14 cellular contexts compared by ENCODE assay signal in the genomic region with DNA sequence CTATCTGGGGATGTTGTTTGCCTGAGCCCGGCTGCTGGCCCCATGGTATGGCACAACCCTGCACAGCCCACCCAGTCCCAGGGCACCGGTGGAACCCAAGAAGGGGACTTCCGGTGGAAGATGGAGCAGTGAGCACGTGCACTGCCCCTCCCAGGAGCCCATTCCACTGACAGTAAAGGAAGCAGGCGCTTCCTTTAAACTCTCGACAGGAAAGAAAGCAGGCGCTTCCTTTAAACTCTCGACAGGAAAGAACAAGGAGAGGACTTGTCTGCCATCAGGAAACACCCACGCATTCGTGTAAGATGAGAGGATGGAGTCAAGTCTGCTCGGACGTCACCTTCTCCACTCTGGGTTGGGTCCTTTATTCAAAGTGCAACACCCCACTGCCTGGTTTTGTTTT. TPM values are rescaled to one million over a fixed set of nuclear protein-coding genes. Genes with fewer than 3 reads are reported as not detected.
DNase-seq lines count a peak whose midpoint lies in the region; ATAC-seq, FAIRE-seq and TF ChIP-seq lines count a peak whose summit lies in the region.
"Had no signal": no experiment of that assay in that cellular context is flagged by ENCODE, and none has a peak within 500 bp of the region (broad histone marks: within the 10 kb centered on the region; RNA-seq: fewer than 3 reads in every experiment).

No MANE protein-coding gene starts in this region.

- peaks cover 63% of the 10 kb centered on the region for H3K4me1 Mint-ChIP-seq in CD4-positive, alpha-beta T cell (ENCODE audit: low read depth)
- peaks cover 37 to 67% (median 57%) of the 10 kb centered on the region in 3 donors for H3K4me1 Mint-ChIP-seq in naive B cell
- no peaks in the 10 kb centered on the region for H3K4me1 Mint-ChIP-seq in endodermal cell

- intact Hi-C loops in CD4-positive, alpha-beta T cell (cut with DNase I, micrococcal nuclease): loop anchor here in 1 of 2 experiments (2.0 to 5.0 kb wide), 4 partner anchors 87 to 1618 kb away; no protein-coding TSS in a partner anchor
- intact Hi-C loops in GM12878 (cut with micrococcal nuclease; ENCODE audit: unreplicated experiment): loop anchor here (2.0 to 5.0 kb wide), 2 partner anchors 81 to 1618 kb away; no protein-coding TSS in a partner anchor

- H3K27ac Mint-ChIP-seq in CD4-positive, alpha-beta T cell: peak overlapping the region; percentile 50
- peak overlapping the region; percentile 93 to 96 (median 94) for H3K27ac Mint-ChIP-seq in naive B cell
- H3K27ac Mint-ChIP-seq in endodermal cell: no peak overlapping the region

- H3K9ac ChIP-seq in GM12878 (ENCODE audit: control insufficient read depth, insufficient read depth, low read length) (no peak overlapping the region), endodermal cell (ENCODE audit: extremely low read depth, low read length, poor library complexity, severe bottlenecking) (no peak overlapping the region)

- H3K79me2 ChIP-seq in DOHH2 (ENCODE audit: control insufficient read depth, low read length): no peaks in the 10 kb centered on the region
- H3K79me2 ChIP-seq in GM12878 (ENCODE audit: control insufficient read depth, insufficient read depth, low read length): no peaks in the 10 kb centered on the region
- H3K79me2 ChIP-seq: hepatocyte had no signal

- POLR2A ChIA-PET in CD4-positive, alpha-beta T cell (lab: Charles Lee): interaction anchor here (0.8 to 1.4 kb wide), 4 partner anchors 9 to 221 kb away, joined by 3 to 6 read pairs (median 4); no protein-coding TSS in a partner anchor
- POLR2A ChIA-PET in GM12878 (lab: Charles Lee): interaction anchor here (0.6 kb wide), 3 partner anchors 56 to 653 kb away, joined by 3 to 7 read pairs (median 3); no protein-coding TSS in a partner anchor

- H3K27me3 ChIP-seq in CD4-positive, alpha-beta T cell (ENCODE audit: control insufficient read depth, insufficient read depth, low read length): no peaks in the 10 kb centered on the region
- 0 out of 2 replicates have a peak, but pooled peaks cover 7% of the 10 kb centered on the region for H3K27me3 ChIP-seq in DOHH2 (ENCODE audit: control insufficient read depth, low read length)
- no peaks in the 10 kb centered on the region for H3K27me3 ChIP-seq in GM12878 (replicated peaks in 1 of 2; ENCODE audit: control insufficient read depth in 2 of 2, insufficient read depth in 2 of 2, low read length in 1 of 2)
- H3K27me3 ChIP-seq in endodermal cell (ENCODE audit: control insufficient read depth, insufficient read depth, low read length, poor library complexity, severe bottlenecking): no peaks in the 10 kb centered on the region
- H3K27me3 ChIP-seq: hepatocyte, testis had no signal

- SMC1A ChIA-PET in GM12878 (lab: Charles Lee; ENCODE audit: uncharacterized antibody, unreplicated experiment): interaction anchor here (0.8 to 7.8 kb wide), 7 partner anchors 29 to 300 kb away, joined by 3 to 82 read pairs (median 4); no protein-coding TSS in a partner anchor

- peak overlapping the region; percentile 38 for H3K4me3 Mint-ChIP-seq in CD4-positive, alpha-beta T cell
- peak overlapping the region in 5 of 8 donors; percentile 12 to 45 (median 22) for H3K4me3 Mint-ChIP-seq in naive B cell
- H3K4me3 Mint-ChIP-seq in endodermal cell: no peak overlapping the region

- no peak for TF ChIP-seq RAD21 in GM12878 (IDR thresholded peaks at IDR 0.05; ENCODE audit: insufficient read depth, low read depth, low read length)

- H2AFZ ChIP-seq in GM12878 (ENCODE audit: control insufficient read depth, low read depth, low read length): peak overlapping the region; percentile 30; the same call in 1 of the 2 replicates
- H2AFZ ChIP-seq: hepatocyte had no signal

- ATAC-seq in CD4-positive, alpha-beta T cell (ENCODE audit: poor library complexity): peak; percentile 43
- ATAC-seq in GM12878 (no peak), naive B cell (ENCODE audit: low read depth in 2 of 2) (peak; percentile 30 to 32), GM21786 (IDR thresholded peaks at IDR 0.05; ENCODE audit: unreplicated experiment) (no peak), GM19351 (IDR thresholded peaks at IDR 0.05; ENCODE audit: unreplicated experiment) (no peak)

- CTCF ChIA-PET in CD4-positive, alpha-beta T cell (lab: Charles Lee): interaction anchor here (0.8 to 1.3 kb wide), 2 partner anchors 9 to 277 kb away, joined by 3 read pairs; no protein-coding TSS in a partner anchor
- CTCF ChIA-PET in GM12878 (lab: Yijun Ruan, JAX): interaction anchor here (0.9 to 9.7 kb wide), 5 partner anchors 85 to 299 kb away, joined by 3 to 106 read pairs (median 4); no protein-coding TSS in a partner anchor

- peak; percentile 56 for FAIRE-seq in GM12878 (lab: Jason Lieb, UNC)
- FAIRE-seq: astrocyte, endometrium had no signal

- H3K4me1 ChIP-seq in DOHH2 (ENCODE audit: control insufficient read depth, low read length) (peaks cover 36% of the 10 kb centered on the region), GM12878 (ENCODE audit: control insufficient read depth, insufficient read depth, low read length) (peaks cover 25% of the 10 kb centered on the region), endodermal cell (ENCODE audit: control insufficient read depth, insufficient read depth, low read length) (no peaks in the 10 kb centered on the region)

- no peaks in the 10 kb centered on the region for H3K27me3 Mint-ChIP-seq in CD4-positive, alpha-beta T cell
- H3K27me3 Mint-ChIP-seq in naive B cell (no peaks in the 10 kb centered on the region), endodermal cell (ENCODE audit: insufficient read depth) (no peaks in the 10 kb centered on the region)

- H3K36me3 Mint-ChIP-seq in CD4-positive, alpha-beta T cell (ENCODE audit: low read depth): peaks cover 14% of the 10 kb centered on the region
- H3K36me3 Mint-ChIP-seq in naive B cell (no peaks in the 10 kb centered on the region), endodermal cell (ENCODE audit: low read depth) (peaks cover 7% of the 10 kb centered on the region)

- no peaks in the 10 kb centered on the region for H3K9me3 ChIP-seq in CD4-positive, alpha-beta T cell (ENCODE audit: control insufficient read depth, low read length)
- H3K9me3 ChIP-seq in DOHH2 (ENCODE audit: control insufficient read depth, insufficient read depth, low read length): no peaks in the 10 kb centered on the region
- H3K9me3 ChIP-seq in GM12878 (replicated peaks; ENCODE audit: control insufficient read depth, insufficient read depth, low read length): peaks cover 4% of the 10 kb centered on the region; the same call in 2 of the 3 replicates
- no peaks in the 10 kb centered on the region for H3K9me3 ChIP-seq in endodermal cell (ENCODE audit: control insufficient read depth, low read length)
- H3K9me3 ChIP-seq: testis had no signal

- no peak overlapping the region for H3K27ac ChIP-seq in CD4-positive, alpha-beta T cell (ENCODE audit: low read depth, low read length)
- H3K27ac ChIP-seq in DOHH2 (ENCODE audit: low read depth, low read length) (no peak overlapping the region), GM12878 (ENCODE audit: control insufficient read depth, insufficient read depth) (no peak overlapping the region), endodermal cell (ENCODE audit: low read depth, low read length) (no peak overlapping the region)
- H3K27ac ChIP-seq: hepatocyte, testis had no signal

- TF ChIP-seq POLR2A in GM12878 (IDR thresholded peaks at IDR 0.05; ENCODE audit: low read depth, low read length): 0 out of 2 replicates have a peak, but pooled peaks have one; percentile 36

- peak overlapping the region; percentile 39 for H3K4me2 ChIP-seq in DOHH2 (ENCODE audit: low read length)
- no peak overlapping the region for H3K4me2 ChIP-seq in GM12878 (ENCODE audit: control insufficient read depth, insufficient read depth)
- H3K4me2 ChIP-seq: hepatocyte had no signal

- no peak for DNase-seq in CD4-positive, alpha-beta T cell
- DNase-seq in GM12878 (ENCODE audit: low read depth, low spot score): no peak
- peak; percentile 48 for DNase-seq in naive B cell
- DNase-seq in endodermal cell: no peak
- DNase-seq: GOT3, MM.1S, SW 1271, testis had no signal

- no TSS peak for BruUV-seq in GM12878 (replicated peaks; lab: Mats Ljungman, UMichigan)

- H3K36me3 ChIP-seq in DOHH2 (ENCODE audit: control insufficient read depth, low read length): no peaks in the 10 kb centered on the region; the same call in 1 of the 2 replicates
- no peaks in the 10 kb centered on the region; a peak in 3 of 4 replicates for H3K36me3 ChIP-seq in GM12878 (ENCODE audit: control insufficient read depth in 2 of 2, insufficient read depth in 2 of 2, low read length in 1 of 2)
- peaks cover 15% of the 10 kb centered on the region for H3K36me3 ChIP-seq in endodermal cell (ENCODE audit: control insufficient read depth, insufficient read depth, low read length)

- H3F3A ChIP-seq in DOHH2 (ENCODE audit: control insufficient read depth, insufficient read depth): peaks cover 6% of the 10 kb centered on the region

- in situ Hi-C loops in GM12878 (cut with MboI): loop anchor here (5.0 to 10.0 kb wide), 3 partner anchors 223 to 1621 kb away; no protein-coding TSS in a partner anchor

- no peak for TF ChIP-seq CTCF in CD4-positive, alpha-beta T cell (IDR thresholded peaks at IDR 0.05)
- TF ChIP-seq CTCF in DOHH2 (IDR thresholded peaks at IDR 0.05; ENCODE audit: low read depth, low read length, poor library complexity, severe bottlenecking) (no peak), GM12878 (IDR thresholded peaks at IDR 0.05 in 2 of 3, conservative IDR thresholded peaks at IDR 0.05 in 1 of 3; ENCODE audit: control insufficient read depth in 2 of 3, extremely low read depth in 1 of 3, insufficient read depth in 1 of 3, low read depth in 3 of 3, low read length in 3 of 3) (no peak), endodermal cell (conservative IDR thresholded peaks at IDR 0.05) (no peak)

- H3K4me3 ChIP-seq in DOHH2 (ENCODE audit: low read length): no peak overlapping the region; the same call in 1 of the 2 replicates
- no peak overlapping the region for H3K4me3 ChIP-seq in GM12878
- H3K4me3 ChIP-seq in endodermal cell (ENCODE audit: low read length): no peak overlapping the region
- H3K4me3 ChIP-seq: hepatocyte, testis had no signal

- no peaks in the 10 kb centered on the region for H4K20me1 ChIP-seq in DOHH2 (ENCODE audit: control insufficient read depth, insufficient read depth, low read depth, low read length)
- no peaks in the 10 kb centered on the region for H4K20me1 ChIP-seq in GM12878 (ENCODE audit: control insufficient read depth, insufficient read depth)

- RAD21 ChIA-PET in GM12878 (lab: Charles Lee; ENCODE audit: unreplicated experiment): interaction anchor here (1.0 to 9.5 kb wide), 3 partner anchors 29 to 83 kb away, joined by 3 to 145 read pairs (median 3); a partner anchor contains a TSS

- H3K9me2 ChIP-seq in DOHH2 (replicated peaks; ENCODE audit: control insufficient read depth, low read length): no peaks in the 10 kb centered on the region

- WGBS in GM12878 (ENCODE audit: insufficient coverage, insufficient replicate concordance, low lambda C conversion rate, missing lambda C conversion rate): 22% methylated on average over 12 of the region's 12 CpGs
- WGBS in endodermal cell (ENCODE audit: insufficient coverage in 1 of 2, insufficient read length in 1 of 2), 2 experiments: 89 to 92% methylated on average over 9 to 12 of the region's 12 CpGs

- TF ChIP-seq EP300 in GM12878 (IDR thresholded peaks at IDR 0.05; ENCODE audit: borderline replicate concordance in 1 of 2, control insufficient read depth in 1 of 2, low read depth in 2 of 2, low read length in 2 of 2): no peak

- H3K9me3 Mint-ChIP-seq in CD4-positive, alpha-beta T cell: no peaks in the 10 kb centered on the region
- peaks cover 0 to 2% (median 0%) of the 10 kb centered on the region in 7 donors for H3K9me3 Mint-ChIP-seq in naive B cell
- no peaks in the 10 kb centered on the region for H3K9me3 Mint-ChIP-seq in endodermal cell

RNA-seq across cellular contexts. Expression of a gene that starts 53.7 kb away (rescaled TPM):
- total RNA-seq in CD4-positive, alpha-beta T cell: 10 to 100 TPM; 34.5 to 34.8 TPM
- total RNA-seq in GM12878 (2013; cell fraction: nucleolus; rRNA removed): 193 and 215 TPM in 2 replicates
- total RNA-seq in GM12878 (2014; rRNA removed) (106 and 109 TPM in 2 replicates), GM12878 (2014; rRNA removed; fragmentation: Illumina TruSeq; extraction: Trizol) (62.9 and 66.9 TPM in 2 replicates), GM12878 (2021) (138 and 141 TPM in 2 replicates), endodermal cell (under 1 TPM in 1 of 2 donors, not detected in 1; 0.18 TPM)
- polyA plus RNA-seq in GM12878 (2011; ENCODE audit: low read depth): 25.9 TPM
- polyA plus RNA-seq in GM12878 (2011; rRNA removed) (23.2 and 57.2 TPM in 2 replicates), GM12878 (2014; fragmentation: Illumina TruSeq; extraction: Trizol) (32.4 and 59.2 TPM in 2 replicates), GM12878 (2014; fragmentation: Nextera tagmentation; extraction: Ambion mirVana) (1 to 10 TPM; 5.3 to 9.7 TPM), GM12878 (2014; rRNA removed) (98.0 and 108 TPM in 2 replicates), GM12878 (2016; fragmentation: Nextera tagmentation; extraction: Ambion mirVana) (100 to 1,000 TPM; 115 to 129 TPM), naive B cell (ENCODE audit: low read depth in 6 of 6) (100 to 1,000 TPM in 1 of 6 donors, 10 to 100 TPM in 5; 47.9 to 118 (median 74.5) TPM)
- 84.6 and 89.7 TPM in 2 replicates for polyA plus RNA-seq in GM12878 (2011; cell fraction: cytosol; rRNA removed)
- polyA plus RNA-seq in GM12878 (2011; cell fraction: nucleus; rRNA removed): 71.9 and 79.4 TPM in 2 replicates
- polyA plus RNA-seq in GM12878 (2012): 50.3 and 72.8 TPM in 2 replicates
- polyA minus RNA-seq in GM12878 (2011; rRNA and poly(A)+ RNA removed): 175 and 195 TPM in 2 replicates
- 54.0 and 60.1 TPM in 2 replicates for polyA minus RNA-seq in GM12878 (2011; cell fraction: cytosol; rRNA and poly(A)+ RNA removed)
- 65.5 and 104 TPM in 2 replicates for polyA minus RNA-seq in GM12878 (2011; cell fraction: nucleus; rRNA and poly(A)+ RNA removed)
- 0.57 TPM for polyA plus RNA-seq in endodermal cell (2013, experiment 1 of 2)
- polyA plus RNA-seq in endodermal cell (2013, experiment 2 of 2): 0.17 TPM
- polyA plus RNA-seq: hepatocyte had no signal

Comparison
In these comparisons a context has a peak if more than half of its experiments do, and no peak if none do; other contexts are left out.
1. ATAC-seq: peak in CD4-positive, alpha-beta T cell (single experiment) and naive B cell (2 of 2); none in GM12878 (single experiment), GM21786 (single experiment) and GM19351 (single experiment).
2. RNA of a gene that starts 53.7 kb away (total RNA-seq): 62.9 to 215 TPM in GM12878 and 34.5 to 34.8 TPM in CD4-positive, alpha-beta T cell; 0.18 TPM in endodermal cell; every median in the first group is over 10 times any median in the second.